Comparison of ENCODE assay signal across 9 cellular contexts in the genomic region with DNA sequence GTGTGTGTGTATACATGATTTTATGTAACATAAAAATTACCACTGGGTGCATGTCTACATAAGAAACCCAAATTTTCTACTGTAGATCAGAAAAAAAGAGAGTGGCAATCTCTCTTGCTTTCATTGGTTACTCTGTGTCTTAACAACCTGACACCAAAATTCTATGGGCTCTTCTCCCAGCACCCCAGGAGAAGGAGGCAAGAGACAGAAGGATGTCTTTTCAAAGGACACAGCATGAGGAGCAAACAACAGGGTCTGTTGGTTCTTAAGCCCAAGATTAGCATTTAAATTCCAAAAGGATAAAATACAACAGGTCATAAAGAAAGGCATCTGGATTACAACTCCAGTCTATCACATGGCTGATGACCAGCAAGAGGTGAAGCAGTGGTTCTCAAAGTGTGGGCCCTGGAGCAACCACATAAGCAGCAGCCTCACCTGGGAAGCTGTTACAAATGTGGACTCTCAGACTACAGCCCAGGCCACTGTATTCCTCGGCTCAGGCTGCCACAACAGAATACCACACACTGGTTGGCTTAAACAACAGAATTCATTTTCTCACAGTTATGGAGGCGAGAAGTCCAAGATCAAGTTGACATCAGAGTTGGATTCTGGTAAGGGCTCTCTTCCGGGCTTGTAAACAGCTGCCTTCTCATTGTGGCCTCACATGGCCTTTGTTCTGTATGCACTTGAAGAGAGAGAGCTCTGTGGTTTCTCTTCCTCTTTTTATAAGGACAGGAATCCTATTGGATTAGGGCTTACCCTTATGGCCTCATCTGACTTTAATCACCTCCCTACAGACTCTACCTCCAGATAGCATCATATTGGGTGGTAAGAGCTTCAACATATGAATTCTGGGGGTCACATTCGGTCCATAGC.
A peak's percentile ranks its signal among the peaks of the same experiment; 100 is the strongest.
DNase-seq lines count a peak whose midpoint lies in the region; ATAC-seq and TF ChIP-seq lines count a peak whose summit lies in the region.
"Had no signal": no experiment of that assay in that cellular context is flagged by ENCODE, and none has a peak within 500 bp of the region (broad histone marks: within the 10 kb centered on the region; RNA-seq: fewer than 3 reads in every experiment).

No MANE protein-coding gene starts in this region.

- peak overlapping the region; percentile 12; the same call in 1 of the 2 replicates for H3K27ac ChIP-seq in HL-60 (replicated peaks)
- H3K27ac ChIP-seq in ascending aorta: peak overlapping the region; percentile 44 to 60
- H3K27ac ChIP-seq in PC-3 (ENCODE audit: low read length): no peak overlapping the region
- H3K27ac ChIP-seq: VCaP had no signal

- no peaks in the 10 kb centered on the region for H3K79me2 ChIP-seq in PC-3 (ENCODE audit: low read length)

- H3F3A ChIP-seq in PC-3 (ENCODE audit: low read length, unreplicated experiment): no peaks in the 10 kb centered on the region

- H3K27me3 ChIP-seq in HL-60 (ENCODE audit: insufficient read depth, poor library complexity, severe bottlenecking): no peaks in the 10 kb centered on the region
- H3K27me3 ChIP-seq in ascending aorta: no peaks in the 10 kb centered on the region
- H3K27me3 ChIP-seq in PC-3 (ENCODE audit: low read length): no peaks in the 10 kb centered on the region

- H3K4me3 Mint-ChIP-seq in stimulated activated naive CD8-positive, alpha-beta T cell treated with anti-CD3 and anti-CD28 coated beads, Interleukin-15, amount 100 ng/mL, for 72 hours: no peak overlapping the region

- H3K9me3 Mint-ChIP-seq in stimulated activated naive CD8-positive, alpha-beta T cell treated with anti-CD3 and anti-CD28 coated beads, Interleukin-15, amount 100 ng/mL, for 72 hours: peaks cover 0 to 14% of the 10 kb centered on the region in 2 donors

- intact Hi-C loops in ascending aorta (cut with DNase I): no loop called here
- intact Hi-C loops in PC-3 (cut with micrococcal nuclease): no loop called here

- H3K9me2 ChIP-seq in PC-3 (replicated peaks; ENCODE audit: low read length): no peaks in the 10 kb centered on the region

- H3K4me1 Mint-ChIP-seq in stimulated activated naive CD8-positive, alpha-beta T cell treated with anti-CD3 and anti-CD28 coated beads, Interleukin-15, amount 100 ng/mL, for 72 hours: peaks cover 13% of the 10 kb centered on the region

- H4K20me1 ChIP-seq in PC-3 (ENCODE audit: low read length): no peaks in the 10 kb centered on the region

- H3K4me2 ChIP-seq in PC-3 (ENCODE audit: low read length): no peak overlapping the region

- CTCF ChIA-PET in PC-3 (lab: Charles Lee): no interaction called here

- H3K4me3 ChIP-seq in HL-60 (replicated peaks; ENCODE audit: insufficient read depth, low read length) (no peak overlapping the region), ascending aorta (no peak overlapping the region), PC-3 (ENCODE audit: low read length) (no peak overlapping the region)

- DNase-seq in DMS53 (lab: John Stamatoyannopoulos, UW): peak; percentile 93
- DNase-seq in HL-60 (ENCODE audit: low read depth in 1 of 2, low spot score in 1 of 2): peak in 1 of 2 experiments; percentile 66
- no peak for DNase-seq in ascending aorta (ENCODE audit: low spot score in 2 of 2)
- DNase-seq in stimulated activated naive CD8-positive, alpha-beta T cell treated with anti-CD3 and anti-CD28 coated beads, Interleukin-15, amount 100 ng/mL, for 72 hours: no peak
- DNase-seq in PC-3: no peak
- no peak for DNase-seq in NCI-H526 (lab: John Stamatoyannopoulos, UW)

- H3K36me3 ChIP-seq in ascending aorta: no peaks in the 10 kb centered on the region
- no peaks in the 10 kb centered on the region for H3K36me3 ChIP-seq in PC-3 (ENCODE audit: low read depth, low read length)

- H2AFZ ChIP-seq in PC-3 (ENCODE audit: low read length): no peak overlapping the region

- no peaks in the 10 kb centered on the region for H3K27me3 Mint-ChIP-seq in stimulated activated naive CD8-positive, alpha-beta T cell treated with anti-CD3 and anti-CD28 coated beads, Interleukin-15, amount 100 ng/mL, for 72 hours

- no peak overlapping the region for H3K9ac ChIP-seq in PC-3 (ENCODE audit: low read length)

- POLR2A ChIA-PET in PC-3 (lab: Charles Lee; ENCODE audit: unreplicated experiment): no interaction called here

- no peaks in the 10 kb centered on the region for H3K4me1 ChIP-seq in ascending aorta
- H3K4me1 ChIP-seq in PC-3 (ENCODE audit: insufficient read depth, low read length): no peaks in the 10 kb centered on the region

- H3K27ac Mint-ChIP-seq in stimulated activated naive CD8-positive, alpha-beta T cell treated with anti-CD3 and anti-CD28 coated beads, Interleukin-15, amount 100 ng/mL, for 72 hours: no peak overlapping the region

- no peaks in the 10 kb centered on the region for H3K9me3 ChIP-seq in ascending aorta
- H3K9me3 ChIP-seq in PC-3 (ENCODE audit: low read length): no peaks in the 10 kb centered on the region

- TF ChIP-seq CTCF in HL-60 (IDR thresholded peaks at IDR 0.05; ENCODE audit: insufficient read depth, low read length): no peak
- no peak for TF ChIP-seq CTCF in ascending aorta (IDR thresholded peaks at IDR 0.05)
- TF ChIP-seq CTCF in PC-3 (conservative IDR thresholded peaks at IDR 0.05; ENCODE audit: low read depth, low read length): no peak

- peak; percentile 81 for ATAC-seq in GM21423 (IDR thresholded peaks at IDR 0.05; ENCODE audit: unreplicated experiment)
- ATAC-seq in stimulated activated naive CD8-positive, alpha-beta T cell treated with anti-CD3 and anti-CD28 coated beads, Interleukin-15, amount 100 ng/mL, for 72 hours: no peak
- no peak for ATAC-seq in PC-3
- no peak for ATAC-seq in GM18520 (IDR thresholded peaks at IDR 0.05; ENCODE audit: unreplicated experiment)

- BruUV-seq in PC-3 (replicated peaks; lab: Mats Ljungman, UMichigan): no TSS peak
